In the genomic region with DNA sequence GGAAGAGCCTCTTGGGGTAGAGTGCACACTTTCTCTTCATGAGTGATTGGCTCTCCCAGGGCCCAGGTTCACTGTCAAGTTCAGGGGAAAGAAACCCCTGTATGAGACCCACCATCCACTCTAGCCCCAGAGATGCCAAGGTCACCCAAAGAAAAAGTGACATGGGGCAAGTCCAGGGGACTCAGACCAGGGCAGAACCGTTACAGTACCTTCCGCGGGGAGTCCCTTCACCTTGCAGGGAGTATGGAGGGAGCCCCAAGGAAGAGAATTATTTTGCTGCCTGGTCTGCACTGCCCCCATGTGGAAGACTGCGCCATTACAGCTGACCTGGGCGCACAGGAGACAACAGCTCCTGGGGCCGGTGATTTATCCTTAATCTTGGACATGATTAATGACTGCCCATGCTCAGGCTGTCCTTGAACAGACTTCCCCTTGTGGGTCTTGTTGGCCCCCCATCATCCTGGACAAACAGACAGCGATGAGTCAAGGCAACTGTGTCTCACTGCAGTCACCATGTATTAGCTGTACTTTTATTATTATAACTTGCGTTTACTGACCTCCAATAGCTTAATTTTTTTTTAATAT, we compare ENCODE assay signal across 8 cellular contexts. TPM values are rescaled to one million over a fixed set of nuclear protein-coding genes. Genes with fewer than 3 reads are reported as not detected.
DNase-seq lines count a peak whose midpoint lies in the region; ATAC-seq and TF ChIP-seq lines count a peak whose summit lies in the region.

No MANE protein-coding gene starts in this region.

- H3K4me1 ChIP-seq in adipocyte (ENCODE audit: control insufficient read depth, insufficient read depth, low read length) = peaks cover 22% of the 10 kb centered on the region

- peaks cover 13% of the 10 kb centered on the region for H3K36me3 ChIP-seq in adipocyte (ENCODE audit: control insufficient read depth, insufficient read depth, low read length, severe bottlenecking)

- intact Hi-C loops in left ventricle myocardium superior (cut with micrococcal nuclease) (loop anchor here (10.0 kb wide), 1 partner anchor 86 kb away; a partner anchor contains a TSS), sciatic nerve (cut with DNase I) (no loop called here)

- H3K27me3 ChIP-seq in adipocyte (replicated peaks; ENCODE audit: control insufficient read depth, insufficient read depth, low read length) = no peaks in the 10 kb centered on the region

- H3K9me3 ChIP-seq in adipocyte (ENCODE audit: control insufficient read depth, low read length) = no peaks in the 10 kb centered on the region

- peak; percentile 84 for DNase-seq in ELF-1 (ENCODE audit: low read depth, low spot score)
- DNase-seq in adipocyte (ENCODE audit: low read depth) = peak; percentile 80
- DNase-seq in left ventricle myocardium superior = peak; percentile 68
- peak; percentile 79 for DNase-seq in sciatic nerve (ENCODE audit: low spot score)
- no peak for DNase-seq in foreskin melanocyte

- ATAC-seq in HG03103 (IDR thresholded peaks at IDR 0.05; ENCODE audit: low read depth, unreplicated experiment) (peak; percentile 54), SK-N-SH treated with all-trans-retinoic acid at 6 μM for 48 hours (peak; percentile 91), left ventricle myocardium superior (peak; percentile 77), sciatic nerve (peak; percentile 79), GM21528 (IDR thresholded peaks at IDR 0.05; ENCODE audit: low FRiP score, unreplicated experiment) (no peak)

- no peak overlapping the region for H3K9ac ChIP-seq in adipocyte (ENCODE audit: low read length)

- no peak overlapping the region for H3K4me3 ChIP-seq in adipocyte (ENCODE audit: low read length)

TF ChIP-seq in SK-N-SH treated with all-trans-retinoic acid at 6 μM for 48 hours, 23 proteins besides CTCF, POLR2A, EP300 and RAD21:
- TF ChIP-seq, protein P1, sequence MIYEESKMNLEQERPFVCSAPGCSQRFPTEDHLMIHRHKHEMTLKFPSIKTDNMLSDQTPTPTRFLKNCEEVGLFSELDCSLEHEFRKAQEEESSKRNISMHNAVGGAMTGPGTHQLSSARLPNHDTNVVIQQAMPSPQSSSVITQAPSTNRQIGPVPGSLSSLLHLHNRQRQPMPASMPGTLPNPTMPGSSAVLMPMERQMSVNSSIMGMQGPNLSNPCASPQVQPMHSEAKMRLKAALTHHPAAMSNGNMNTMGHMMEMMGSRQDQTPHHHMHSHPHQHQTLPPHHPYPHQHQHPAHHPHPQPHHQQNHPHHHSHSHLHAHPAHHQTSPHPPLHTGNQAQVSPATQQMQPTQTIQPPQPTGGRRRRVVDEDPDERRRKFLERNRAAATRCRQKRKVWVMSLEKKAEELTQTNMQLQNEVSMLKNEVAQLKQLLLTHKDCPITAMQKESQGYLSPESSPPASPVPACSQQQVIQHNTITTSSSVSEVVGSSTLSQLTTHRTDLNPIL (CRISPR knock-in tag; IDR thresholded peaks at IDR 0.05; ENCODE audit: low read depth) = no peak
- no peak for TF ChIP-seq BACH2 (CRISPR knock-in tag; IDR thresholded peaks at IDR 0.05; ENCODE audit: borderline replicate concordance)
- TF ChIP-seq OSR1 (CRISPR knock-in tag; IDR thresholded peaks at IDR 0.05) = no peak
- TF ChIP-seq TOX (CRISPR knock-in tag; IDR thresholded peaks at IDR 0.05; ENCODE audit: borderline replicate concordance) = no peak
- TF ChIP-seq RARB (CRISPR knock-in tag; IDR thresholded peaks at IDR 0.05) = no peak
- TF ChIP-seq, protein P2, sequence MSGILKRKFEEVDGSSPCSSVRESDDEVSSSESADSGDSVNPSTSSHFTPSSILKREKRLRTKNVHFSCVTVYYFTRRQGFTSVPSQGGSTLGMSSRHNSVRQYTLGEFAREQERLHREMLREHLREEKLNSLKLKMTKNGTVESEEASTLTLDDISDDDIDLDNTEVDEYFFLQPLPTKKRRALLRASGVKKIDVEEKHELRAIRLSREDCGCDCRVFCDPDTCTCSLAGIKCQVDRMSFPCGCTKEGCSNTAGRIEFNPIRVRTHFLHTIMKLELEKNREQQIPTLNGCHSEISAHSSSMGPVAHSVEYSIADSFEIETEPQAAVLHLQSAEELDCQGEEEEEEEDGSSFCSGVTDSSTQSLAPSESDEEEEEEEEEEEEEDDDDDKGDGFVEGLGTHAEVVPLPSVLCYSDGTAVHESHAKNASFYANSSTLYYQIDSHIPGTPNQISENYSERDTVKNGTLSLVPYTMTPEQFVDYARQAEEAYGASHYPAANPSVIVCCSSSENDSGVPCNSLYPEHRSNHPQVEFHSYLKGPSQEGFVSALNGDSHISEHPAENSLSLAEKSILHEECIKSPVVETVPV (CRISPR knock-in tag; IDR thresholded peaks at IDR 0.05) = no peak
- no peak for TF ChIP-seq PPARA (CRISPR knock-in tag; IDR thresholded peaks at IDR 0.05; ENCODE audit: borderline replicate concordance)
- no peak for TF ChIP-seq SNAI2 (CRISPR knock-in tag; IDR thresholded peaks at IDR 0.05)
- no peak for TF ChIP-seq ZNF70 (CRISPR knock-in tag; IDR thresholded peaks at IDR 0.05)
- TF ChIP-seq ZNF8 (CRISPR knock-in tag; IDR thresholded peaks at IDR 0.05) = no peak
- TF ChIP-seq, protein P3, sequence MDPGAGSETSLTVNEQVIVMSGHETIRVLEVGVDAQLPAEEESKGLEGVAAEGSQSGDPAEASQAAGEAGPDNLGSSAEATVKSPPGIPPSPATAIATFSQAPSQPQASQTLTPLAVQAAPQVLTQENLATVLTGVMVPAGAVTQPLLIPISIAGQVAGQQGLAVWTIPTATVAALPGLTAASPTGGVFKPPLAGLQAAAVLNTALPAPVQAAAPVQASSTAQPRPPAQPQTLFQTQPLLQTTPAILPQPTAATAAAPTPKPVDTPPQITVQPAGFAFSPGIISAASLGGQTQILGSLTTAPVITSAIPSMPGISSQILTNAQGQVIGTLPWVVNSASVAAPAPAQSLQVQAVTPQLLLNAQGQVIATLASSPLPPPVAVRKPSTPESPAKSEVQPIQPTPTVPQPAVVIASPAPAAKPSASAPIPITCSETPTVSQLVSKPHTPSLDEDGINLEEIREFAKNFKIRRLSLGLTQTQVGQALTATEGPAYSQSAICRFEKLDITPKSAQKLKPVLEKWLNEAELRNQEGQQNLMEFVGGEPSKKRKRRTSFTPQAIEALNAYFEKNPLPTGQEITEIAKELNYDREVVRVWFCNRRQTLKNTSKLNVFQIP (CRISPR knock-in tag; IDR thresholded peaks at IDR 0.05; ENCODE audit: borderline replicate concordance, low read depth) = no peak
- TF ChIP-seq GLIS3 (CRISPR knock-in tag; IDR thresholded peaks at IDR 0.05) = no peak
- no peak for TF ChIP-seq ISL1 (CRISPR knock-in tag; IDR thresholded peaks at IDR 0.05)
- TF ChIP-seq, protein P4, sequence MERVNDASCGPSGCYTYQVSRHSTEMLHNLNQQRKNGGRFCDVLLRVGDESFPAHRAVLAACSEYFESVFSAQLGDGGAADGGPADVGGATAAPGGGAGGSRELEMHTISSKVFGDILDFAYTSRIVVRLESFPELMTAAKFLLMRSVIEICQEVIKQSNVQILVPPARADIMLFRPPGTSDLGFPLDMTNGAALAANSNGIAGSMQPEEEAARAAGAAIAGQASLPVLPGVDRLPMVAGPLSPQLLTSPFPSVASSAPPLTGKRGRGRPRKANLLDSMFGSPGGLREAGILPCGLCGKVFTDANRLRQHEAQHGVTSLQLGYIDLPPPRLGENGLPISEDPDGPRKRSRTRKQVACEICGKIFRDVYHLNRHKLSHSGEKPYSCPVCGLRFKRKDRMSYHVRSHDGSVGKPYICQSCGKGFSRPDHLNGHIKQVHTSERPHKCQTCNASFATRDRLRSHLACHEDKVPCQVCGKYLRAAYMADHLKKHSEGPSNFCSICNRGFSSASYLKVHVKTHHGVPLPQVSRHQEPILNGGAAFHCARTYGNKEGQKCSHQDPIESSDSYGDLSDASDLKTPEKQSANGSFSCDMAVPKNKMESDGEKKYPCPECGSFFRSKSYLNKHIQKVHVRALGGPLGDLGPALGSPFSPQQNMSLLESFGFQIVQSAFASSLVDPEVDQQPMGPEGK (CRISPR knock-in tag; IDR thresholded peaks at IDR 0.05; ENCODE audit: borderline replicate concordance) = no peak
- no peak for TF ChIP-seq CSDC2 (CRISPR knock-in tag; IDR thresholded peaks at IDR 0.05)
- TF ChIP-seq ZC3H10 (CRISPR knock-in tag; IDR thresholded peaks at IDR 0.05) = no peak
- TF ChIP-seq ESRRG (CRISPR knock-in tag; IDR thresholded peaks at IDR 0.05) = no peak
- TF ChIP-seq ZFP3 (CRISPR knock-in tag; IDR thresholded peaks at IDR 0.05) = no peak; the same call in 1 of the 2 replicates
- TF ChIP-seq TCF4 (CRISPR knock-in tag; IDR thresholded peaks at IDR 0.05; ENCODE audit: borderline replicate concordance) = no peak
- no peak for TF ChIP-seq ZFP30 (CRISPR knock-in tag; IDR thresholded peaks at IDR 0.05)

RNA-seq across cellular contexts. Expression of a gene that starts 29.9 kb away (rescaled TPM):
- 20.4 TPM for total RNA-seq in left ventricle myocardium superior
- 26.2 TPM for total RNA-seq in sciatic nerve
